ENCODE assay signal across 16 cellular contexts in genomic region chr6:129497591-129498555, GRCh38.
DNase-seq lines count a peak whose midpoint lies in the region; ATAC-seq and TF ChIP-seq lines count a peak whose summit lies in the region.
"Had no signal": no experiment of that assay in that cellular context is flagged by ENCODE, and none has a peak within 500 bp of the region (broad histone marks: within the 10 kb centered on the region; RNA-seq: fewer than 3 reads in every experiment).

No MANE protein-coding gene starts in this region.

- no peaks in the 10 kb centered on the region for H3K36me3 Mint-ChIP-seq in activated naive CD4-positive, alpha-beta T cell treated with anti-CD3 and anti-CD28 coated beads, Interleukin-2, amount 50 U/mL, for 24 hours
- H3K36me3 Mint-ChIP-seq in activated naive CD4-positive, alpha-beta T cell treated with anti-CD3 and anti-CD28 coated beads, Interleukin-2, amount 50 U/mL, for 72 hours: peaks cover 0 to 6% of the 10 kb centered on the region in 2 donors
- H3K36me3 Mint-ChIP-seq: stimulated activated naive B cell treated with anti-CD40 and anti-IgM and Interleukin-4, amounts not matched to agents 10 μg/mL and 1 μg/mL and 100 μg/mL, for 72 hours had no signal

- H3K27ac ChIP-seq in PC-9: no peak overlapping the region
- peak overlapping the region in 11 of 21 experiments; percentile 10 to 70 (median 56) for H3K27ac ChIP-seq in skin epidermis
- peak overlapping the region in 1 of 4 donors; percentile 30 for H3K27ac ChIP-seq in esophagus muscularis mucosa (replicated peaks in 1 of 4)
- H3K27ac ChIP-seq: colonic mucosa had no signal

- H3K27me3 Mint-ChIP-seq in activated naive CD4-positive, alpha-beta T cell treated with anti-CD3 and anti-CD28 coated beads, Interleukin-2, amount 50 U/mL, for 24 hours: no peaks in the 10 kb centered on the region

- ATAC-seq in activated naive CD4-positive, alpha-beta T cell treated with anti-CD3 and anti-CD28 coated beads, Interleukin-2, amount 50 U/mL, for 72 hours: no peak
- no peak for ATAC-seq in GM21360 (IDR thresholded peaks at IDR 0.05; ENCODE audit: unreplicated experiment)

- H3K36me3 ChIP-seq in PC-9 (ENCODE audit: low read depth): no peaks in the 10 kb centered on the region
- peaks cover 0 to 51% (median 8%) of the 10 kb centered on the region in 4 donors for H3K36me3 ChIP-seq in esophagus muscularis mucosa
- H3K36me3 ChIP-seq: colonic mucosa had no signal

- DNase-seq in activated naive CD4-positive, alpha-beta T cell treated with anti-CD3 and anti-CD28 coated beads, Interleukin-2, amount 50 U/mL, for 72 hours (ENCODE audit: low spot score in 2 of 2): no peak
- DNase-seq in PC-9: no peak
- peak; percentile 42 for DNase-seq in choroid plexus epithelial cell (ENCODE audit: low read depth)
- no peak for DNase-seq in NCI-H2227 (lab: John Stamatoyannopoulos, UW; ENCODE audit: unreplicated experiment)
- no peak for DNase-seq in esophagus muscularis mucosa (ENCODE audit: extremely low spot score)
- DNase-seq: colonic mucosa; islet precursor cell; midbrain; NCI-H1048; NCI-H774; RPMI8226; stimulated activated naive B cell treated with anti-CD40 and anti-IgM and Interleukin-4, amounts not matched to agents 10 μg/mL and 1 μg/mL and 100 μg/mL, for 72 hours; T-helper 2 cell had no signal

- TF ChIP-seq POLR2A in esophagus muscularis mucosa (IDR thresholded peaks at IDR 0.05; ENCODE audit: low read depth): no peak

- H3K9me3 Mint-ChIP-seq in activated naive CD4-positive, alpha-beta T cell treated with anti-CD3 and anti-CD28 coated beads, Interleukin-2, amount 50 U/mL, for 24 hours: no peaks in the 10 kb centered on the region
- no peaks in the 10 kb centered on the region for H3K9me3 Mint-ChIP-seq in activated naive CD4-positive, alpha-beta T cell treated with anti-CD3 and anti-CD28 coated beads, Interleukin-2, amount 50 U/mL, for 72 hours
- H3K9me3 Mint-ChIP-seq: stimulated activated naive B cell treated with anti-CD40 and anti-IgM and Interleukin-4, amounts not matched to agents 10 μg/mL and 1 μg/mL and 100 μg/mL, for 72 hours had no signal

- POLR2A ChIA-PET in PC-9 (lab: Charles Lee; ENCODE audit: unreplicated experiment): no interaction called here

- no peak overlapping the region for H3K4me3 Mint-ChIP-seq in activated naive CD4-positive, alpha-beta T cell treated with anti-CD3 and anti-CD28 coated beads, Interleukin-2, amount 50 U/mL, for 24 hours

- no peak for TF ChIP-seq CTCF in PC-9 (conservative IDR thresholded peaks at IDR 0.05)
- no peak for TF ChIP-seq CTCF in choroid plexus epithelial cell (conservative IDR thresholded peaks at IDR 0.05; ENCODE audit: low read depth, low read length)
- TF ChIP-seq CTCF in esophagus muscularis mucosa (IDR thresholded peaks at IDR 0.05): no peak

- H3K27me3 ChIP-seq in PC-9 (ENCODE audit: insufficient read depth, low read depth): no peaks in the 10 kb centered on the region
- H3K27me3 ChIP-seq in esophagus muscularis mucosa: no peaks in the 10 kb centered on the region
- H3K27me3 ChIP-seq: colonic mucosa had no signal

- no peaks in the 10 kb centered on the region for H4K20me1 ChIP-seq in PC-9 (ENCODE audit: insufficient read depth)

- H3K4me3 ChIP-seq in PC-9: no peak overlapping the region
- no peak overlapping the region for H3K4me3 ChIP-seq in choroid plexus epithelial cell (ENCODE audit: low read depth, low read length)
- no peak overlapping the region for H3K4me3 ChIP-seq in skin epidermis
- H3K4me3 ChIP-seq in esophagus muscularis mucosa: no peak overlapping the region
- H3K4me3 ChIP-seq: colonic mucosa had no signal

- no peaks in the 10 kb centered on the region for H3K79me2 ChIP-seq in PC-9 (ENCODE audit: low read depth)

- TF ChIP-seq EP300 in esophagus muscularis mucosa (IDR thresholded peaks at IDR 0.05): no peak

- BruUV-seq in PC-9 (replicated peaks; lab: Mats Ljungman, UMichigan): no TSS peak

- CTCF ChIA-PET in PC-9 (lab: Charles Lee): interaction anchor here (0.6 kb wide), 1 partner anchor 467 kb away, joined by 3 read pairs; no protein-coding TSS in a partner anchor

- intact Hi-C loops in PC-9 (cut with micrococcal nuclease; ENCODE audit: unreplicated experiment): loop anchor here (2.0 to 10.0 kb wide), 4 partner anchors 101 to 923 kb away; no protein-coding TSS in a partner anchor
- intact Hi-C loops in esophagus muscularis mucosa (cut with DNase I): loop anchor here (5.0 kb wide), 1 partner anchor 79 kb away; no protein-coding TSS in a partner anchor

- H3K9me3 ChIP-seq in PC-9 (ENCODE audit: insufficient read depth, low read depth) (no peaks in the 10 kb centered on the region; the same call in none of the 2 replicates), esophagus muscularis mucosa (no peaks in the 10 kb centered on the region)
- H3K9me3 ChIP-seq: colonic mucosa had no signal

- H3K27ac Mint-ChIP-seq in activated naive CD4-positive, alpha-beta T cell treated with anti-CD3 and anti-CD28 coated beads, Interleukin-2, amount 50 U/mL, for 24 hours: peak overlapping the region; percentile 87
- H3K27ac Mint-ChIP-seq in activated naive CD4-positive, alpha-beta T cell treated with anti-CD3 and anti-CD28 coated beads, Interleukin-2, amount 50 U/mL, for 72 hours: peak overlapping the region in 1 of 2 donors; percentile 90

- H3K4me1 Mint-ChIP-seq in activated naive CD4-positive, alpha-beta T cell treated with anti-CD3 and anti-CD28 coated beads, Interleukin-2, amount 50 U/mL, for 24 hours: peaks cover 84% of the 10 kb centered on the region

- WGBS in esophagus muscularis mucosa: 61% methylated on average over 5 of the region's 5 CpGs

- H3K4me2 ChIP-seq in PC-9: peak overlapping the region; percentile 69; the same call in 1 of the 2 replicates

- peaks cover 20% of the 10 kb centered on the region for H3F3A ChIP-seq in PC-9 (ENCODE audit: insufficient read depth, low read depth)

- H3K4me1 ChIP-seq in PC-9 (replicated peaks; ENCODE audit: insufficient read depth): peaks cover 34% of the 10 kb centered on the region
- H3K4me1 ChIP-seq in esophagus muscularis mucosa: peaks cover 5 to 22% (median 14%) of the 10 kb centered on the region in 4 donors
- H3K4me1 ChIP-seq: colonic mucosa had no signal

- no peaks in the 10 kb centered on the region for H3K9me2 ChIP-seq in PC-9 (ENCODE audit: insufficient read depth)

- no peak overlapping the region for H2AFZ ChIP-seq in PC-9
